ENCODE assay signal across 36 cellular contexts in genomic region chr4:89425023-89425422, GRCh38.
"Had no signal": no experiment of that assay in that cellular context is flagged by ENCODE, and none has a peak within 500 bp of the region (broad histone marks: within the 10 kb centered on the region; RNA-seq: fewer than 3 reads in every experiment).

No MANE protein-coding gene starts in this region.

- H3K9me3 ChIP-seq: MG63 had no signal

- H3K27me3 ChIP-seq: MG63 had no signal

- H3K36me3 ChIP-seq: MG63 had no signal

- H3K27ac ChIP-seq: KMS-11 had no signal

- DNase-seq: Karpas-422, Kasumi-1, MG63, MM.1S, MV-4-11, NCI-H1048, NCI-H1092, NCI-H1092 treated with DMSO at 0.1 percent for 48 hours, NCI-H1105, NCI-H1105 treated with DMSO at 0.1 percent for 48 hours, NCI-H1417, NCI-H1417 treated with DMSO at 0.1 percent for 48 hours, NCI-H1436, NCI-H1436 treated with DMSO at 0.1 percent for 48 hours, NCI-H146, NCI-H1694, NCI-H1694 treated with DMSO at 0.1 percent for 48 hours, NCI-H187, NCI-H187 treated with DMSO at 0.1 percent for 48 hours, NCI-H1930, NCI-H2029, NCI-H2029 treated with DMSO at 0.1 percent for 48 hours, NCI-H2081, NCI-H2081 treated with DMSO at 0.1 percent for 48 hours, NCI-H2107, NCI-H2171, NCI-H2171 treated with DMSO at 0.1 percent for 48 hours, NCI-H2227 treated with DMSO at 0.1 percent for 48 hours, NCI-H226, NCI-H345, NCI-H446, NCI-H446 treated with DMSO at 0.1 percent for 48 hours, NCI-H510A, NCI-H510A treated with DMSO at 0.1 percent for 48 hours, NCI-H524 had no signal

- H3K4me3 ChIP-seq: MG63 had no signal
